ENCODE assay signal across 10 cellular contexts in the genomic region with DNA sequence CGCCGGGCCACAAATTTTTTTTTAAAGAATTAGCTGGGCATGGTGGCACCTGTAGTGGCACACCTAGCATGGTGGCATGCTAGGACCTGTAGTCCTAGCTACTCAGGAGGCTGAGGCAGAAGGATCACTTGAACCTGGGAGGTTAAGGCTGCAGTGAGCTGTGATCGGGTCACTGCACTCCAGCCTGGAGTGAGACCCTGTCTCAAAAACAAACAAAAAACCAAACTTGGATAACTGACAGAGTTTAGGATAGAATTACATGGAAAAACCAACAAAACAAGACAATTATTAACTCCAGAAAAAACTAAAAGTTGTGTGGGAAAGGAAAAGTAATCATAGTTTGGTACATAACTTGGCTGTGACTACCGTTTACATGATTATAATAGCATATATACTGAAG. TPM values are rescaled to one million over a fixed set of nuclear protein-coding genes. Genes with fewer than 3 reads are reported as not detected.
DNase-seq lines count a peak whose midpoint lies in the region; ATAC-seq and TF ChIP-seq lines count a peak whose summit lies in the region.
"Had no signal": no experiment of that assay in that cellular context is flagged by ENCODE, and none has a peak within 500 bp of the region (broad histone marks: within the 10 kb centered on the region; RNA-seq: fewer than 3 reads in every experiment).

No MANE protein-coding gene starts in this region.

- no peaks in the 10 kb centered on the region for H3K36me3 ChIP-seq in PC-3 (ENCODE audit: low read depth, low read length)

- DNase-seq in T-helper 2 cell treated with Interferon-gamma antibody and Interleukin-4, amounts not matched to agents 5 μg/mL and 100 μg/mL, for 36 hours (ENCODE audit: low spot score), result no peak
- no peak for DNase-seq in T-helper 2 cell
- DNase-seq in NB4 (ENCODE audit: low read depth), result no peak
- DNase-seq in effector memory CD8-positive, alpha-beta T cell, result no peak
- no peak for DNase-seq in osteocyte (ENCODE audit: extremely low spot score, unreplicated experiment)
- no peak for DNase-seq in PC-3
- no peak for DNase-seq in lower leg skin (ENCODE audit: low spot score in 2 of 2)
- DNase-seq in cerebellar cortex (ENCODE audit: low spot score), result no peak
- DNase-seq: DMS79 treated with DMSO at 0.1 percent for 48 hours, NCI-H510A treated with DMSO at 0.1 percent for 48 hours had no signal

- WGBS in lower leg skin, 2 donors, result 78 to 80% methylated on average over 4 of the region's 4 CpGs

- peak overlapping the region; percentile 98 for H3K27ac Mint-ChIP-seq in T-helper 2 cell treated with Interferon-gamma antibody and Interleukin-4, amounts not matched to agents 5 μg/mL and 100 μg/mL, for 36 hours
- peak overlapping the region; percentile 99 to 100 for H3K27ac Mint-ChIP-seq in effector memory CD8-positive, alpha-beta T cell
- peak overlapping the region; percentile 98 for H3K27ac Mint-ChIP-seq in osteocyte (ENCODE audit: unreplicated experiment)

- CTCF ChIA-PET in PC-3 (lab: Charles Lee), result no interaction called here

- intact Hi-C loops in PC-3 (cut with micrococcal nuclease) (no loop called here), lower leg skin (cut with DNase I; ENCODE audit: low total_unique reads) (no loop called here)

- H3K4me3 ChIP-seq in NB4 (ENCODE audit: low read depth, low read length), result peak overlapping the region; percentile 98
- H3K4me3 ChIP-seq in PC-3 (ENCODE audit: low read length), result no peak overlapping the region
- no peak overlapping the region for H3K4me3 ChIP-seq in lower leg skin (ENCODE audit: low read depth, poor library complexity, severe bottlenecking)

- no peaks in the 10 kb centered on the region for H4K20me1 ChIP-seq in PC-3 (ENCODE audit: low read length)

- peaks cover 24% of the 10 kb centered on the region for H3K4me1 Mint-ChIP-seq in T-helper 2 cell treated with Interferon-gamma antibody and Interleukin-4, amounts not matched to agents 5 μg/mL and 100 μg/mL, for 36 hours (ENCODE audit: low read depth)
- peaks cover 24 to 32% of the 10 kb centered on the region in 2 donors for H3K4me1 Mint-ChIP-seq in effector memory CD8-positive, alpha-beta T cell (ENCODE audit: low read depth in 2 of 2)
- H3K4me1 Mint-ChIP-seq in osteocyte (ENCODE audit: unreplicated experiment), result peaks cover 24% of the 10 kb centered on the region

- H3K9me3 ChIP-seq in PC-3 (ENCODE audit: low read length), result no peaks in the 10 kb centered on the region

- H3K36me3 Mint-ChIP-seq in T-helper 2 cell treated with Interferon-gamma antibody and Interleukin-4, amounts not matched to agents 5 μg/mL and 100 μg/mL, for 36 hours (ENCODE audit: low read depth), result peaks cover 14% of the 10 kb centered on the region
- H3K36me3 Mint-ChIP-seq in effector memory CD8-positive, alpha-beta T cell (ENCODE audit: insufficient read depth), result peaks cover 51% of the 10 kb centered on the region
- no peaks in the 10 kb centered on the region for H3K36me3 Mint-ChIP-seq in osteocyte (ENCODE audit: unreplicated experiment)

- H3K27me3 ChIP-seq in PC-3 (ENCODE audit: low read length), result no peaks in the 10 kb centered on the region

- H3K4me2 ChIP-seq in PC-3 (ENCODE audit: low read length), result no peak overlapping the region

- no TSS peak for BruUV-seq in PC-3 (replicated peaks; lab: Mats Ljungman, UMichigan)

- no peak overlapping the region for H3K27ac ChIP-seq in PC-3 (ENCODE audit: low read length)

- peaks cover 6% of the 10 kb centered on the region for H3F3A ChIP-seq in PC-3 (ENCODE audit: low read length, unreplicated experiment)

- TF ChIP-seq POLR2A in NB4 (IDR thresholded peaks at IDR 0.05; ENCODE audit: extremely low read depth, insufficient read length) (no peak), lower leg skin (IDR thresholded peaks at IDR 0.05) (no peak)

- peaks cover 3% of the 10 kb centered on the region for H3K27me3 Mint-ChIP-seq in T-helper 2 cell treated with Interferon-gamma antibody and Interleukin-4, amounts not matched to agents 5 μg/mL and 100 μg/mL, for 36 hours (ENCODE audit: low read depth)
- no peaks in the 10 kb centered on the region for H3K27me3 Mint-ChIP-seq in effector memory CD8-positive, alpha-beta T cell
- H3K27me3 Mint-ChIP-seq in osteocyte (ENCODE audit: unreplicated experiment), result no peaks in the 10 kb centered on the region

- H3K9ac ChIP-seq in PC-3 (ENCODE audit: low read length), result no peak overlapping the region

- no peak for ATAC-seq in effector memory CD8-positive, alpha-beta T cell (replicated peaks)
- no peak for ATAC-seq in PC-3

- no peak overlapping the region for H2AFZ ChIP-seq in PC-3 (ENCODE audit: low read length)

- H3K4me1 ChIP-seq in PC-3 (ENCODE audit: insufficient read depth, low read length), result peaks cover 13% of the 10 kb centered on the region

- POLR2A ChIA-PET in PC-3 (lab: Charles Lee; ENCODE audit: unreplicated experiment), result interaction anchor here (0.6 kb wide), 1 partner anchor 31 kb away, joined by 3 read pairs; no protein-coding TSS in a partner anchor

- peaks cover 36% of the 10 kb centered on the region for H3K79me2 ChIP-seq in PC-3 (ENCODE audit: low read length)

- peak overlapping the region; percentile 94 for H3K4me3 Mint-ChIP-seq in T-helper 2 cell treated with Interferon-gamma antibody and Interleukin-4, amounts not matched to agents 5 μg/mL and 100 μg/mL, for 36 hours
- H3K4me3 Mint-ChIP-seq in effector memory CD8-positive, alpha-beta T cell, result peak overlapping the region; percentile 89 to 92
- no peak overlapping the region for H3K4me3 Mint-ChIP-seq in osteocyte (ENCODE audit: unreplicated experiment)

- H3K9me2 ChIP-seq in PC-3 (replicated peaks; ENCODE audit: low read length), result no peaks in the 10 kb centered on the region

- no peak for TF ChIP-seq CTCF in NB4 (IDR thresholded peaks at IDR 0.05; ENCODE audit: low read depth, low read length)
- no peak for TF ChIP-seq CTCF in osteocyte (IDR thresholded peaks at IDR 0.05)
- TF ChIP-seq CTCF in PC-3 (conservative IDR thresholded peaks at IDR 0.05; ENCODE audit: low read depth, low read length), result no peak
- TF ChIP-seq CTCF in lower leg skin (IDR thresholded peaks at IDR 0.05), result no peak

- peaks cover 4% of the 10 kb centered on the region for H3K9me3 Mint-ChIP-seq in T-helper 2 cell treated with Interferon-gamma antibody and Interleukin-4, amounts not matched to agents 5 μg/mL and 100 μg/mL, for 36 hours
- H3K9me3 Mint-ChIP-seq in effector memory CD8-positive, alpha-beta T cell, result no peaks in the 10 kb centered on the region
- H3K9me3 Mint-ChIP-seq in osteocyte (ENCODE audit: unreplicated experiment), result no peaks in the 10 kb centered on the region

RNA-seq across cellular contexts. Expression of gene CFLAR, which starts 1.6 kb away (rescaled TPM):
- total RNA-seq in osteocyte (45.8 and 48.1 TPM in 2 replicates), PC-3 (2014; rRNA removed) (32.1 and 33.5 TPM in 2 replicates), lower leg skin (100 to 1,000 TPM; 136 to 163 (median 147) TPM)

RNA-seq across cellular contexts. Expression of gene NDUFB3, which starts 42.5 kb away (rescaled TPM):
- total RNA-seq in osteocyte, result 69.1 and 74.1 TPM in 2 replicates
- 154 and 176 TPM in 2 replicates for total RNA-seq in PC-3 (2014; rRNA removed)
- 10 to 100 TPM; 31.8 to 46.8 (median 35.3) TPM for total RNA-seq in lower leg skin

RNA-seq across cellular contexts. Expression of gene HYCC2, which starts 42.9 kb away (rescaled TPM):
- total RNA-seq in osteocyte (16.8 and 18.9 TPM in 2 replicates), PC-3 (2014; rRNA removed) (3.6 and 5.5 TPM in 2 replicates), lower leg skin (10 to 100 TPM in 3 of 4 donors, 1 to 10 TPM in 1; 9.6 to 27.9 (median 15.2) TPM)
